11 cellular contexts compared by ENCODE assay signal in genomic region chr9:129945314-129945713, GRCh38.
DNase-seq lines count a peak whose midpoint lies in the region; FAIRE-seq and TF ChIP-seq lines count a peak whose summit lies in the region.
"Had no signal": no experiment of that assay in that cellular context is flagged by ENCODE, and none has a peak within 500 bp of the region (broad histone marks: within the 10 kb centered on the region; RNA-seq: fewer than 3 reads in every experiment).

No MANE protein-coding gene starts in this region.

- H3K9me3 Mint-ChIP-seq in osteocyte (ENCODE audit: unreplicated experiment): peaks cover 5% of the 10 kb centered on the region

- H3K14ac ChIP-seq in mesenchymal stem cell (ENCODE audit: low read length in 2 of 2): no peak overlapping the region

- H2AFZ ChIP-seq in mesenchymal stem cell (ENCODE audit: low read depth, low read length): no peak overlapping the region

- H3K36me3 ChIP-seq in SK-N-MC (ENCODE audit: insufficient read depth, low read length) (peaks cover 55% of the 10 kb centered on the region), small intestine (ENCODE audit: control insufficient read depth in 2 of 2, insufficient read depth in 2 of 2, low read length in 2 of 2) (peaks cover 0 to 2% of the 10 kb centered on the region in 2 donors), mesenchymal stem cell (ENCODE audit: control insufficient read depth in 1 of 2, insufficient read depth in 2 of 2, low read depth in 1 of 2, low read length in 2 of 2) (peaks cover 8 to 19% of the 10 kb centered on the region in 2 experiments)
- H3K36me3 ChIP-seq: WERI-Rb-1 had no signal

- H2BK5ac ChIP-seq in mesenchymal stem cell (ENCODE audit: low read depth, low read length, poor library complexity, severe bottlenecking): no peak overlapping the region

- no peak overlapping the region for H2BK12ac ChIP-seq in mesenchymal stem cell (ENCODE audit: low read length in 2 of 2)

- no peak overlapping the region for H3K4ac ChIP-seq in mesenchymal stem cell (ENCODE audit: low read depth in 1 of 2, low read length in 2 of 2)

- no peak overlapping the region for H3K4me2 ChIP-seq in mesenchymal stem cell (ENCODE audit: low read length, poor library complexity, severe bottlenecking)

- peak overlapping the region; percentile 56 for H3K9ac ChIP-seq in SK-N-MC (ENCODE audit: insufficient read length)
- no peak overlapping the region for H3K9ac ChIP-seq in mesenchymal stem cell (ENCODE audit: low read length)

- H2AK5ac ChIP-seq in mesenchymal stem cell (ENCODE audit: low read length, severe bottlenecking): no peak overlapping the region

- H3K4me3 Mint-ChIP-seq in osteocyte (ENCODE audit: unreplicated experiment): no peak overlapping the region

- WGBS in small intestine, 3 donors: 48 to 60% (median 59%) methylated on average over 3 of the region's 3 CpGs
- WGBS in mesenchymal stem cell: 94% methylated on average over 2 of the region's 3 CpGs

- H2BK15ac ChIP-seq in mesenchymal stem cell (ENCODE audit: low read depth, poor library complexity, severe bottlenecking): no peak overlapping the region

- peak; percentile 37 for DNase-seq in G401 (ENCODE audit: low spot score)
- DNase-seq in SK-N-MC (ENCODE audit: low read depth, low spot score): peak; percentile 60
- peak; percentile 24 for DNase-seq in small intestine
- no peak for DNase-seq in stimulated activated CD4-positive, alpha-beta T cell treated with anti-CD3 and anti-CD28 coated beads, Interleukin-4, amount 100 ng/mL, for 4 hours
- no peak for DNase-seq in mesenchymal stem cell
- DNase-seq in osteocyte (ENCODE audit: extremely low spot score, unreplicated experiment): no peak
- DNase-seq in HuH-7.5 (ENCODE audit: low spot score): no peak
- DNase-seq: NCI-H524, WERI-Rb-1 had no signal

- H3K27ac ChIP-seq in SK-N-MC: peak overlapping the region; percentile 99
- H3K27ac ChIP-seq in small intestine (ENCODE audit: low read depth in 1 of 2, low read length in 1 of 2): peak overlapping the region in 1 of 2 donors; percentile 82
- H3K27ac ChIP-seq in mesenchymal stem cell (ENCODE audit: low read length, poor library complexity, severe bottlenecking): no peak overlapping the region
- H3K27ac ChIP-seq: WERI-Rb-1 had no signal

- H3K4me1 ChIP-seq in small intestine (ENCODE audit: control insufficient read depth in 2 of 2, insufficient read depth in 1 of 2, low read depth in 1 of 2, low read length in 1 of 2) (no peaks in the 10 kb centered on the region), mesenchymal stem cell (ENCODE audit: control insufficient read depth, insufficient read depth, low read depth, low read length) (no peaks in the 10 kb centered on the region)

- H3K27me3 ChIP-seq in small intestine (ENCODE audit: control insufficient read depth in 2 of 2, insufficient read depth in 2 of 2, low read length in 2 of 2) (no peaks in the 10 kb centered on the region), mesenchymal stem cell (ENCODE audit: control insufficient read depth in 1 of 2, insufficient read depth in 1 of 2, low read length in 2 of 2) (no peaks in the 10 kb centered on the region)

- no peak overlapping the region for H2BK120ac ChIP-seq in mesenchymal stem cell (ENCODE audit: low read depth, low read length)

- no peak overlapping the region for H3K18ac ChIP-seq in mesenchymal stem cell (ENCODE audit: low read depth in 1 of 2, low read length in 2 of 2)

- in situ Hi-C loops in G401 (cut with HindIII; ENCODE audit: low sequenced_read_pairs): no loop called here

- H3K27me3 Mint-ChIP-seq in osteocyte (ENCODE audit: unreplicated experiment): no peaks in the 10 kb centered on the region

- H4K8ac ChIP-seq in mesenchymal stem cell (ENCODE audit: low read length): no peak overlapping the region

- no peak overlapping the region for H3K27ac Mint-ChIP-seq in osteocyte (ENCODE audit: unreplicated experiment)

- H3K4me3 ChIP-seq in SK-N-MC: peak overlapping the region; percentile 59
- no peak overlapping the region for H3K4me3 ChIP-seq in small intestine (ENCODE audit: low read depth in 1 of 2, low read length in 2 of 2)
- no peak overlapping the region for H3K4me3 ChIP-seq in mesenchymal stem cell (ENCODE audit: insufficient read depth in 1 of 2, low read depth in 1 of 2, low read length in 2 of 2)

- H4K91ac ChIP-seq in mesenchymal stem cell (ENCODE audit: low read length): no peak overlapping the region

- H3K36me3 Mint-ChIP-seq in osteocyte (ENCODE audit: unreplicated experiment): peaks cover 24% of the 10 kb centered on the region

- H3K23ac ChIP-seq in mesenchymal stem cell (ENCODE audit: low read length in 2 of 2): no peak overlapping the region

- no peak for TF ChIP-seq CTCF in osteocyte (IDR thresholded peaks at IDR 0.05)

- peak; percentile 8 for FAIRE-seq in endometrium (lab: Jason Lieb, UNC)
- FAIRE-seq in small intestine (lab: Jason Lieb, UNC): no peak
- FAIRE-seq: bronchial epithelial cell had no signal

- peaks cover 16% of the 10 kb centered on the region for H3K9me3 ChIP-seq in SK-N-MC (ENCODE audit: low read depth, low read length)
- no peaks in the 10 kb centered on the region for H3K9me3 ChIP-seq in small intestine (ENCODE audit: control insufficient read depth, low read depth)
- peaks cover 11% of the 10 kb centered on the region for H3K9me3 ChIP-seq in mesenchymal stem cell (ENCODE audit: control insufficient read depth, low read length)

- no peaks in the 10 kb centered on the region for H3K4me1 Mint-ChIP-seq in osteocyte (ENCODE audit: unreplicated experiment)

- H3K79me1 ChIP-seq in mesenchymal stem cell (replicated peaks; ENCODE audit: low read length, poor library complexity, severe bottlenecking): no peaks in the 10 kb centered on the region

Comparison
In these comparisons a context has a peak if more than half of its experiments do, and no peak if none do; other contexts are left out.
1. DNase-seq: peak in G401 (single experiment), SK-N-MC (single experiment) and small intestine (single experiment); none in stimulated activated CD4-positive, alpha-beta T cell treated with anti-CD3 and anti-CD28 coated beads, Interleukin-4, amount 100 ng/mL, for 4 hours (0 of 2), mesenchymal stem cell (single experiment), osteocyte (single experiment) and HuH-7.5 (single experiment).